28 cellular contexts compared by ENCODE assay signal in the genomic region with DNA sequence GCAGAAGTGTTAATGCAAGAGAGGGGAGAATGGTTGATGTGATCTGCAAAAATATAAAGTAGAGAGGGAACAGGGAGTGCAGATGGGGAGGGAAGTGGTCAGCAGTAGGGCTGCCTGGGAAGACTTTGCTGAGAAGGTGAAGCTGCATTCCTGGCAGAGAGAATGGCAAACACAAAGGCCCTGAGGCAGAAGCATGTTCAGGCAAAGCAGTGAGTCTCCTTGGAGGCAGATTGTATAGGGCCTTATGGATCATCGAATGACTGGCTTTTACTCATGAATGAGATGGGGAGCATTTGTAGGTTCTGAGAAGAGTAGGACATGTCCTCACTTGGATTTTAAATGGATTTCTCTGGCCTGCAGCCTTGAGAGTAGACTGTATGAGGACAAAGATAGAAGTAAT. TPM values are rescaled to one million over a fixed set of nuclear protein-coding genes. Genes with fewer than 3 reads are reported as not detected.
DNase-seq lines count a peak whose midpoint lies in the region; ATAC-seq, FAIRE-seq and TF ChIP-seq lines count a peak whose summit lies in the region.
"Had no signal": no experiment of that assay in that cellular context is flagged by ENCODE, and none has a peak within 500 bp of the region (broad histone marks: within the 10 kb centered on the region; RNA-seq: fewer than 3 reads in every experiment).

No MANE protein-coding gene starts in this region.

- peaks cover 55 to 100% of the 10 kb centered on the region in 2 experiments for H3K4me1 ChIP-seq in HCT116 (ENCODE audit: control insufficient read depth in 1 of 2, insufficient read depth in 2 of 2, low read length in 2 of 2)
- H3K4me1 ChIP-seq in foreskin keratinocyte, result peaks cover 72% of the 10 kb centered on the region

- H3K4me2 ChIP-seq in HCT116 (ENCODE audit: low read length), result peak overlapping the region; percentile 82

- TF ChIP-seq CTCF in HCT116 (IDR thresholded peaks at IDR 0.05 in 2 of 3, conservative IDR thresholded peaks at IDR 0.05 in 1 of 3; ENCODE audit: borderline replicate concordance in 1 of 3, insufficient read depth in 1 of 3, low read depth in 2 of 3, low read length in 2 of 3), result no peak
- no peak for TF ChIP-seq CTCF in MCF 10A (IDR thresholded peaks at IDR 0.05; ENCODE audit: unreplicated experiment)
- no peak for TF ChIP-seq CTCF in foreskin keratinocyte (conservative IDR thresholded peaks at IDR 0.05)

- H3K9me3 ChIP-seq in HCT116 (ENCODE audit: control insufficient read depth in 1 of 2, insufficient read depth in 1 of 2, low read depth in 1 of 2, low read length in 2 of 2), result no peaks in the 10 kb centered on the region
- H3K9me3 ChIP-seq: ovary, SK-N-SH had no signal

- no peak for TF ChIP-seq POLR2A in HCT116 (IDR thresholded peaks at IDR 0.05; ENCODE audit: borderline replicate concordance, extremely low read depth, insufficient read depth, insufficient read length)

- no peak for TF ChIP-seq RAD21 in HCT116 (IDR thresholded peaks at IDR 0.05; ENCODE audit: low read depth)

- H3K27me3 Mint-ChIP-seq in MCF 10A (ENCODE audit: insufficient read depth, unreplicated experiment), result no peaks in the 10 kb centered on the region
- H3K27me3 Mint-ChIP-seq: activated naive CD8-positive, alpha-beta T cell; activated T-cell treated with anti-CD3 and anti-CD28 coated beads, Interleukin-2, amount 50 U/mL, for 24 hours; memory B cell; type B pancreatic cell had no signal

- H3K27ac Mint-ChIP-seq in MCF 10A (ENCODE audit: low read depth, unreplicated experiment), result no peak overlapping the region
- H3K27ac Mint-ChIP-seq: activated naive CD8-positive, alpha-beta T cell; activated T-cell treated with anti-CD3 and anti-CD28 coated beads, Interleukin-2, amount 50 U/mL, for 24 hours; IgD-negative memory B cell; memory B cell; nephron progenitor cell; stimulated activated effector memory CD8-positive, alpha-beta T cell treated with anti-CD3 and anti-CD28 coated beads, Interleukin-12 subunit alpha, Interleukin-12 subunit beta, amount 100 ng/mL, for 72 hours; type B pancreatic cell had no signal

- no peak overlapping the region for H3K4me3 Mint-ChIP-seq in MCF 10A (ENCODE audit: unreplicated experiment)
- H3K4me3 Mint-ChIP-seq: activated naive CD8-positive, alpha-beta T cell; activated T-cell treated with anti-CD3 and anti-CD28 coated beads, Interleukin-2, amount 50 U/mL, for 24 hours; IgD-negative memory B cell; memory B cell; nephron progenitor cell; stimulated activated effector memory CD8-positive, alpha-beta T cell treated with anti-CD3 and anti-CD28 coated beads, Interleukin-12 subunit alpha, Interleukin-12 subunit beta, amount 100 ng/mL, for 72 hours; type B pancreatic cell had no signal

- intact Hi-C loops in HCT116 (cut with micrococcal nuclease) (no loop called here), MCF 10A (cut with micrococcal nuclease) (no loop called here)

- H3K4me1 Mint-ChIP-seq in MCF 10A (ENCODE audit: insufficient read depth, unreplicated experiment), result peaks cover 52% of the 10 kb centered on the region

- H3K27me3 ChIP-seq in HCT116 (ENCODE audit: insufficient read depth, low read length), result no peaks in the 10 kb centered on the region
- H3K27me3 ChIP-seq in foreskin keratinocyte, result no peaks in the 10 kb centered on the region
- H3K27me3 ChIP-seq: ovary had no signal

- H3K9ac ChIP-seq in HCT116 (ENCODE audit: low read length), result 0 out of 2 replicates have a peak overlapping the region, but pooled peaks have one; percentile 0
- H3K9ac ChIP-seq: SK-N-SH had no signal

- DNase-seq in HCT116 (ENCODE audit: low read depth, low spot score) (no peak), MCF 10A (ENCODE audit: unreplicated experiment) (peak; percentile 57), foreskin keratinocyte (peak; percentile 91 to 97), SIG-M5 treated with dmso at 0.1 percent for 504 hours (lab: John Stamatoyannopoulos, UW; ENCODE audit: unreplicated experiment) (no peak), nucleus accumbens (lab: John Stamatoyannopoulos, UW) (no peak), GM19239 (ENCODE audit: insufficient read length, low spot score) (no peak)
- DNase-seq: DMS79 treated with DMSO at 0.1 percent for 48 hours; effector CD4-positive, alpha-beta T cell; erythroblast; foreskin fibroblast; HCEC 1CT; left colon; NCI-H146; NCI-H2107; NCI-H446; NCI-H774; nephron progenitor cell; ovary; SK-N-SH had no signal

- POLR2A ChIA-PET in HCT116 (lab: Charles Lee) (interaction anchor here (1.2 kb wide), 1 partner anchor 10 kb away, joined by 4 read pairs; a partner anchor contains a TSS), MCF 10A (lab: Yijun Ruan, JAX) (interaction anchor here (7.7 to 18.1 kb wide), 4 partner anchors 7 to 208 kb away, joined by 89 to 553 read pairs (median 167); a partner anchor contains a TSS)

- H3K9me3 Mint-ChIP-seq in MCF 10A (ENCODE audit: unreplicated experiment), result no peaks in the 10 kb centered on the region
- H3K9me3 Mint-ChIP-seq: activated T-cell treated with anti-CD3 and anti-CD28 coated beads, Interleukin-2, amount 50 U/mL, for 24 hours; IgD-negative memory B cell; memory B cell; nephron progenitor cell; stimulated activated effector memory CD8-positive, alpha-beta T cell treated with anti-CD3 and anti-CD28 coated beads, Interleukin-12 subunit alpha, Interleukin-12 subunit beta, amount 100 ng/mL, for 72 hours had no signal

- BruUV-seq in HCT116 (replicated peaks; lab: Mats Ljungman, UMichigan) (no TSS peak), MCF 10A (replicated peaks; lab: Mats Ljungman, UMichigan) (no TSS peak)

- RAD21 ChIA-PET in HCT116 (lab: Charles Lee; ENCODE audit: low non-redundant PET in 1 of 2, low total read pairs in 2 of 2, uncharacterized antibody in 2 of 2, unreplicated experiment in 2 of 2), result no interaction called here

- H3K36me3 ChIP-seq in HCT116 (ENCODE audit: control insufficient read depth in 1 of 2, insufficient read depth in 2 of 2, low read length in 2 of 2), result 0 out of 4 replicates have a peak, but pooled peaks cover 0 to 4% of the 10 kb centered on the region in 2 experiments
- H3K36me3 ChIP-seq: ovary had no signal

- H2AFZ ChIP-seq in HCT116 (ENCODE audit: low read depth, low read length, poor library complexity, severe bottlenecking), result no peak overlapping the region

- peaks cover 99% of the 10 kb centered on the region for H3K79me2 ChIP-seq in HCT116 (ENCODE audit: insufficient read depth, low read length)

- no peaks in the 10 kb centered on the region for H4K20me1 ChIP-seq in HCT116 (ENCODE audit: insufficient read depth)

- FAIRE-seq in GM19239 (lab: Jason Lieb, UNC), result no peak
- FAIRE-seq: colon had no signal

- H3K36me3 Mint-ChIP-seq in MCF 10A (ENCODE audit: insufficient read depth, unreplicated experiment), result peaks cover 15% of the 10 kb centered on the region
- H3K36me3 Mint-ChIP-seq: activated naive CD8-positive, alpha-beta T cell; IgD-negative memory B cell; memory B cell; stimulated activated effector memory CD8-positive, alpha-beta T cell treated with anti-CD3 and anti-CD28 coated beads, Interleukin-12 subunit alpha, Interleukin-12 subunit beta, amount 100 ng/mL, for 72 hours; type B pancreatic cell had no signal

- CTCF ChIA-PET in HCT116 (lab: Charles Lee), result no interaction called here
- CTCF ChIA-PET in MCF 10A (lab: Yijun Ruan, JAX), result interaction anchor here (34.0 kb wide), 1 partner anchor 24 kb away, joined by 536 read pairs; no protein-coding TSS in a partner anchor

- ATAC-seq in HCT116, result no peak
- ATAC-seq in foreskin keratinocyte, result peak; percentile 64
- no peak for ATAC-seq in HG02973 (IDR thresholded peaks at IDR 0.05; ENCODE audit: unreplicated experiment)
- ATAC-seq: left colon had no signal

- H3K9me2 ChIP-seq in HCT116 (ENCODE audit: insufficient read depth), result no peaks in the 10 kb centered on the region
- H3K9me2 ChIP-seq: SK-N-SH had no signal

- peak overlapping the region; percentile 82; the same call in 1 of the 2 replicates for H3K27ac ChIP-seq in HCT116 (ENCODE audit: low read depth, low read length)
- H3K27ac ChIP-seq in foreskin keratinocyte, result peak overlapping the region; percentile 96
- H3K27ac ChIP-seq: C4-2B, ovary had no signal

- H3K4me3 ChIP-seq in HCT116 (replicated peaks in 1 of 2; ENCODE audit: low read depth in 1 of 2, low read length in 2 of 2), result no peak overlapping the region
- H3K4me3 ChIP-seq: ovary had no signal

TF ChIP-seq in HCT116, 20 proteins besides CTCF, POLR2A, EP300 and RAD21:
- TF ChIP-seq ZNF274 (IDR thresholded peaks at IDR 0.05; ENCODE audit: low read depth, low read length) (no peak), SIN3A (IDR thresholded peaks at IDR 0.05; ENCODE audit: low read depth) (no peak), ZFX (IDR thresholded peaks at IDR 0.05) (no peak), POLR2AphosphoS5 (IDR thresholded peaks at IDR 0.05; ENCODE audit: low read depth, low read length) (no peak)
- TF ChIP-seq, protein P1, sequence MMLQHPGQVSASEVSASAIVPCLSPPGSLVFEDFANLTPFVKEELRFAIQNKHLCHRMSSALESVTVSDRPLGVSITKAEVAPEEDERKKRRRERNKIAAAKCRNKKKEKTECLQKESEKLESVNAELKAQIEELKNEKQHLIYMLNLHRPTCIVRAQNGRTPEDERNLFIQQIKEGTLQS (IDR thresholded peaks at IDR 0.05), result no peak
- TF ChIP-seq, protein P2, sequence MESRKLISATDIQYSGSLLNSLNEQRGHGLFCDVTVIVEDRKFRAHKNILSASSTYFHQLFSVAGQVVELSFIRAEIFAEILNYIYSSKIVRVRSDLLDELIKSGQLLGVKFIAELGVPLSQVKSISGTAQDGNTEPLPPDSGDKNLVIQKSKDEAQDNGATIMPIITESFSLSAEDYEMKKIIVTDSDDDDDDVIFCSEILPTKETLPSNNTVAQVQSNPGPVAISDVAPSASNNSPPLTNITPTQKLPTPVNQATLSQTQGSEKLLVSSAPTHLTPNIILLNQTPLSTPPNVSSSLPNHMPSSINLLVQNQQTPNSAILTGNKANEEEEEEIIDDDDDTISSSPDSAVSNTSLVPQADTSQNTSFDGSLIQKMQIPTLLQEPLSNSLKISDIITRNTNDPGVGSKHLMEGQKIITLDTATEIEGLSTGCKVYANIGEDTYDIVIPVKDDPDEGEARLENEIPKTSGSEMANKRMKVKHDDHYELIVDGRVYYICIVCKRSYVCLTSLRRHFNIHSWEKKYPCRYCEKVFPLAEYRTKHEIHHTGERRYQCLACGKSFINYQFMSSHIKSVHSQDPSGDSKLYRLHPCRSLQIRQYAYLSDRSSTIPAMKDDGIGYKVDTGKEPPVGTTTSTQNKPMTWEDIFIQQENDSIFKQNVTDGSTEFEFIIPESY (IDR thresholded peaks at IDR 0.05; ENCODE audit: extremely low read depth, insufficient replicate concordance, low read length), result no peak

RNA-seq across cellular contexts. Expression of a gene that starts 9.5 kb away (rescaled TPM):
- 93.1 TPM for total RNA-seq in HCT116 (2021; ENCODE audit: unreplicated experiment)
- 40.2 and 46.0 TPM in 2 replicates for polyA plus RNA-seq in HCT116 (2012)
- total RNA-seq in MCF 10A (2022), result 315 and 323 TPM in 2 replicates
- 815 and 842 TPM in 2 replicates for total RNA-seq in foreskin keratinocyte
- polyA plus RNA-seq in foreskin keratinocyte, result 168 and 201 TPM in 2 replicates

Comparison
In these comparisons a context has a peak if more than half of its experiments do, and no peak if none do; other contexts are left out.
1. DNase-seq: peak in MCF 10A (single experiment) and foreskin keratinocyte (2 of 2); none in HCT116 (single experiment), SIG-M5 treated with dmso at 0.1 percent for 504 hours (single experiment), nucleus accumbens (0 of 56) and GM19239 (single experiment).